Comparison of ENCODE assay signal across 17 cellular contexts in the genomic region with DNA sequence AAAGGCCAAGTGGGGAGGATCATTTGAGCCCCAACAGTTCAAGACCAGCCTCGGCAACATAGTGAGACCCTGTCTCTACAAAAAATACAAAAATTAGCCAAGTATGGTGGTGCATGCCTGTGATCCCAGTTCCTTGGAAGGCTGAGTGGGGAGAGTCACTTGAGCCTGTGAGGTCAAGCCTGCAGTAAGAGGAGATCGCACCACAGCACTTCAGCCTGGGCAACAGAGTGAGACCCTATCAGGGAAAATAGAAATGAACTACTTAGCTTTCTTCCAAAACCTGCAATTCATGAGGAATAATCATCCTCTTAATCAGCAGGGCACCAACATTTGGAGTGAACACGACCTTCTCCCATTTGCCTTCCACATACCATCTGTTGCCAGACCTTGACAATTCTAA.
DNase-seq lines count a peak whose midpoint lies in the region; ATAC-seq and TF ChIP-seq lines count a peak whose summit lies in the region.
"Had no signal": no experiment of that assay in that cellular context is flagged by ENCODE, and none has a peak within 500 bp of the region (broad histone marks: within the 10 kb centered on the region; RNA-seq: fewer than 3 reads in every experiment).

No MANE protein-coding gene starts in this region.

- H3K9me3 Mint-ChIP-seq in endodermal cell (no peaks in the 10 kb centered on the region), neural progenitor cell (no peaks in the 10 kb centered on the region)
- H3K9me3 Mint-ChIP-seq: CD4-positive, CD25-positive, alpha-beta regulatory T cell had no signal

- H3K36me3 Mint-ChIP-seq in endodermal cell (ENCODE audit: low read depth), result no peaks in the 10 kb centered on the region
- H3K36me3 Mint-ChIP-seq in neural progenitor cell, result no peaks in the 10 kb centered on the region
- H3K36me3 Mint-ChIP-seq: CD4-positive, CD25-positive, alpha-beta regulatory T cell; CD8-positive, alpha-beta memory T cell had no signal

- H3K4me1 Mint-ChIP-seq in endodermal cell (peaks cover 43% of the 10 kb centered on the region), neural progenitor cell (peaks cover 14% of the 10 kb centered on the region)
- H3K4me1 Mint-ChIP-seq: CD4-positive, CD25-positive, alpha-beta regulatory T cell; CD8-positive, alpha-beta memory T cell had no signal

- H3K9me3 ChIP-seq in HUES48 (ENCODE audit: control insufficient read depth, insufficient read depth, low read length) (no peaks in the 10 kb centered on the region), endodermal cell (ENCODE audit: control insufficient read depth, low read length) (no peaks in the 10 kb centered on the region), neural progenitor cell (ENCODE audit: low read depth) (no peaks in the 10 kb centered on the region), esophagus squamous epithelium (no peaks in the 10 kb centered on the region)
- H3K9me3 ChIP-seq: BE2C, HAP-1 had no signal

- TF ChIP-seq POLR2A in esophagus squamous epithelium (IDR thresholded peaks at IDR 0.05), result no peak

- ATAC-seq in sciatic nerve (peak; percentile 19), HG02610 (IDR thresholded peaks at IDR 0.05; ENCODE audit: unreplicated experiment) (no peak), GM19452 (IDR thresholded peaks at IDR 0.05; ENCODE audit: unreplicated experiment) (no peak), HG03045 (IDR thresholded peaks at IDR 0.05; ENCODE audit: unreplicated experiment) (no peak)

- no peak for DNase-seq in endodermal cell
- DNase-seq in neural progenitor cell (ENCODE audit: low spot score), result no peak
- no peak for DNase-seq in sciatic nerve (ENCODE audit: low spot score)
- no peak for DNase-seq in esophagus squamous epithelium (lab: John Stamatoyannopoulos, UW)
- DNase-seq: ACHN; C1 segment of cervical spinal cord; CD4-positive, CD25-positive, alpha-beta regulatory T cell; CD8-positive, alpha-beta memory T cell; COR-L47; GOT3; KG1 had no signal

- WGBS in endodermal cell (ENCODE audit: insufficient coverage in 1 of 2, insufficient read length in 1 of 2), 2 experiments, result 92 to 100% methylated on average over 1 to 3 of the region's 3 CpGs
- WGBS in esophagus squamous epithelium, 2 donors, result 78 to 83% methylated on average over 2 of the region's 3 CpGs

- H3K4me2 ChIP-seq in neural progenitor cell, result peak overlapping the region; percentile 56

- no peaks in the 10 kb centered on the region for H3K27me3 ChIP-seq in HUES48 (ENCODE audit: control insufficient read depth, insufficient read depth, low read length)
- H3K27me3 ChIP-seq in endodermal cell (ENCODE audit: control insufficient read depth, insufficient read depth, low read length, poor library complexity, severe bottlenecking), result no peaks in the 10 kb centered on the region
- H3K27me3 ChIP-seq in neural progenitor cell, result no peaks in the 10 kb centered on the region
- H3K27me3 ChIP-seq in esophagus squamous epithelium, result no peaks in the 10 kb centered on the region
- H3K27me3 ChIP-seq: BE2C had no signal

- H3K4me1 ChIP-seq in HUES48 (ENCODE audit: control insufficient read depth, insufficient read depth, low read length) (peaks cover 18% of the 10 kb centered on the region), endodermal cell (ENCODE audit: control insufficient read depth, insufficient read depth, low read length) (peaks cover 2% of the 10 kb centered on the region), neural progenitor cell (peaks cover 41% of the 10 kb centered on the region), esophagus squamous epithelium (no peaks in the 10 kb centered on the region)
- H3K4me1 ChIP-seq: BE2C, HAP-1 had no signal

- H2AFZ ChIP-seq in neural progenitor cell (replicated peaks), result no peak overlapping the region

- H3K4me3 ChIP-seq in HUES48 (ENCODE audit: low read depth, low read length) (no peak overlapping the region), endodermal cell (ENCODE audit: low read length) (no peak overlapping the region), neural progenitor cell (no peak overlapping the region), esophagus squamous epithelium (no peak overlapping the region)
- H3K4me3 ChIP-seq: HAP-1 had no signal

- H4K20me1 ChIP-seq in neural progenitor cell (ENCODE audit: low read depth), result no peaks in the 10 kb centered on the region

- H3K9ac ChIP-seq in HUES48 (ENCODE audit: low read depth, low read length) (no peak overlapping the region), endodermal cell (ENCODE audit: extremely low read depth, low read length, poor library complexity, severe bottlenecking) (no peak overlapping the region), neural progenitor cell (no peak overlapping the region)

- H3K27ac Mint-ChIP-seq in endodermal cell, result peak overlapping the region; percentile 84
- peak overlapping the region; percentile 35 for H3K27ac Mint-ChIP-seq in neural progenitor cell
- H3K27ac Mint-ChIP-seq: CD4-positive, CD25-positive, alpha-beta regulatory T cell; CD8-positive, alpha-beta memory T cell had no signal

- H3K27ac ChIP-seq in HUES48 (ENCODE audit: low read depth, low read length), result peak overlapping the region; percentile 39
- H3K27ac ChIP-seq in endodermal cell (ENCODE audit: low read depth, low read length), result no peak overlapping the region
- H3K27ac ChIP-seq in neural progenitor cell, result peak overlapping the region; percentile 36
- no peak overlapping the region for H3K27ac ChIP-seq in esophagus squamous epithelium

- intact Hi-C loops in sciatic nerve (cut with DNase I) (no loop called here), esophagus squamous epithelium (cut with DNase I) (no loop called here)

- TF ChIP-seq CTCF in endodermal cell (conservative IDR thresholded peaks at IDR 0.05), result no peak
- TF ChIP-seq CTCF in neural progenitor cell (IDR thresholded peaks at IDR 0.05), result no peak
- TF ChIP-seq CTCF in esophagus squamous epithelium (IDR thresholded peaks at IDR 0.05), result no peak

- peaks cover 2% of the 10 kb centered on the region for H3K27me3 Mint-ChIP-seq in endodermal cell (ENCODE audit: insufficient read depth)
- H3K27me3 Mint-ChIP-seq in neural progenitor cell (ENCODE audit: insufficient read depth, low read depth), result no peaks in the 10 kb centered on the region

- H3K36me3 ChIP-seq in HUES48 (ENCODE audit: control insufficient read depth, insufficient read depth, low read length), result no peaks in the 10 kb centered on the region
- no peaks in the 10 kb centered on the region for H3K36me3 ChIP-seq in endodermal cell (ENCODE audit: control insufficient read depth, insufficient read depth, low read length)
- H3K36me3 ChIP-seq in neural progenitor cell, result no peaks in the 10 kb centered on the region
- H3K36me3 ChIP-seq in esophagus squamous epithelium, result no peaks in the 10 kb centered on the region
- H3K36me3 ChIP-seq: BE2C, HAP-1 had no signal

- H3K79me2 ChIP-seq in neural progenitor cell (ENCODE audit: low read depth), result no peaks in the 10 kb centered on the region

- H3K4me3 Mint-ChIP-seq in endodermal cell (no peak overlapping the region), neural progenitor cell (no peak overlapping the region)
- H3K4me3 Mint-ChIP-seq: CD4-positive, CD25-positive, alpha-beta regulatory T cell; CD8-positive, alpha-beta memory T cell had no signal

- H3F3A ChIP-seq in neural progenitor cell (ENCODE audit: low read depth), result peaks cover 19% of the 10 kb centered on the region

Comparison
In these comparisons a context has a peak if more than half of its experiments do, and no peak if none do; other contexts are left out.
1. H3K27ac ChIP-seq: peak in HUES48 (single experiment) and neural progenitor cell (single experiment); none in endodermal cell (single experiment) and esophagus squamous epithelium (0 of 4).